2 cellular contexts compared by ENCODE assay signal in genomic region chr19:16571689-16572331, GRCh38.
TF ChIP-seq lines count a peak whose summit lies in the region.

No MANE protein-coding gene starts in this region.

TF ChIP-seq in SK-N-SH, 30 proteins besides CTCF, POLR2A, EP300 and RAD21:
- TF ChIP-seq NRF1 (IDR thresholded peaks at IDR 0.05; ENCODE audit: low read depth, low read length) (no peak), MXI1 (IDR thresholded peaks at IDR 0.05; ENCODE audit: low read depth, low read length) (peak; percentile 5; the same call in 1 of the 2 replicates)

TF ChIP-seq in H1, 55 proteins besides CTCF, POLR2A, EP300 and RAD21:
- TF ChIP-seq PHF8 (conservative IDR thresholded peaks at IDR 0.05; ENCODE audit: low read depth, low read length) = peak; percentile 77
- TF ChIP-seq NRF1 (IDR thresholded peaks at IDR 0.05; ENCODE audit: low read depth, low read length) = no peak
- no peak for TF ChIP-seq RXRA (IDR thresholded peaks at IDR 0.05; ENCODE audit: insufficient read depth, low read depth, low read length)
- TF ChIP-seq SIRT6 (IDR thresholded peaks at IDR 0.05; ENCODE audit: low read length) = no peak
- peak; percentile 89 for TF ChIP-seq KDM4A (IDR thresholded peaks at IDR 0.05; ENCODE audit: low read depth, low read length, severe bottlenecking)
- TF ChIP-seq E2F6 (IDR thresholded peaks at IDR 0.05) = 0 out of 2 replicates have a peak, but pooled peaks have one; percentile 25
- 0 out of 2 replicates have a peak, but pooled peaks have one; percentile 55 for TF ChIP-seq RBBP5 (IDR thresholded peaks at IDR 0.05; ENCODE audit: borderline replicate concordance, low read depth, low read length)
- 0 out of 2 replicates have a peak, but pooled peaks have one; percentile 41 for TF ChIP-seq GABPA (IDR thresholded peaks at IDR 0.05; ENCODE audit: borderline replicate concordance, insufficient read depth, low read length)
- TF ChIP-seq HDAC2 (IDR thresholded peaks at IDR 0.05; ENCODE audit: borderline replicate concordance in 1 of 2, low read depth in 2 of 2, low read length in 2 of 2) = 0 out of 4 replicates have a peak, but pooled peaks of 1 of the 2 experiments have one; percentile 27
TF ChIP-seq in H1: peak in this region for 6.
